26 cellular contexts compared by ENCODE assay signal in the genomic region with DNA sequence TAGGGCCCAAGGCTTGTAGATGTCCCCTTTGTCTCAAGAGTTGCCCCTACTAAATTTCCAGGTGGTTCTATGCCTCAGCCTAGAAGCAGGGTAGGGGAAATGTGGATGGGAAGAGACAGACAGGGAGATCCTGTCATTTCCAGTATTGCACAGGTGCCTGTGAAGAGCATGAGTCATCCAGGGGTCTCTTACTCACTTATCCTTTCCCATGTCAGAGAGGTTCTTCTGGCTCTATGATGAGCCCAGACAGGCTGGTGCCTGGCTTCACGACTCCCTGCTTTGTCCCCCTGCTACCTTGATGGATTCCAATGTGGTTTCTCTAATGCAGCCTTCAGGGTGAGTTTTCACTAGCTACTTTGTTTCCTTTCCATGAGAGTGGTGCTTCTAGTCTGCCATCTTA.
"Had no signal": no experiment of that assay in that cellular context is flagged by ENCODE, and none has a peak within 500 bp of the region (broad histone marks: within the 10 kb centered on the region; RNA-seq: fewer than 3 reads in every experiment).

No MANE protein-coding gene starts in this region.

- H3K4me1 Mint-ChIP-seq: endodermal cell; immature natural killer cell; mesothelial cell of epicardium; naive B cell; neural crest cell; stimulated activated naive B cell treated with anti-CD40 and anti-IgM and Interleukin-4, amounts not matched to agents 10 μg/mL and 1 μg/mL and 100 μg/mL, for 72 hours; stimulated activated naive CD8-positive, alpha-beta T cell treated with anti-CD3 and anti-CD28 coated beads, Interleukin-15, amount 100 ng/mL, for 72 hours had no signal

- H3K27me3 ChIP-seq: esophagus muscularis mucosa, neutrophil, right lobe of liver, suprapubic skin, transverse colon, vagina had no signal

- DNase-seq: effector CD8-positive, alpha-beta T cell; endodermal cell; hypothalamus; immature natural killer cell; mesenchymal stem cell; mucosa of descending colon; naive B cell; right lobe of liver; small intestine; stimulated activated CD4-positive, alpha-beta T cell treated with anti-CD3 and anti-CD28 coated beads, Interleukin-15, amount 100 ng/mL, for 24 hours; stimulated activated CD4-positive, alpha-beta T cell treated with anti-CD3 and anti-CD28 coated beads, Interleukin-2, amount 100 ng/mL, for 48 hours; stimulated activated naive B cell treated with anti-CD40 and anti-IgM and Interleukin-4, amounts not matched to agents 10 μg/mL and 1 μg/mL and 100 μg/mL, for 72 hours; stimulated activated naive CD8-positive, alpha-beta T cell treated with anti-CD3 and anti-CD28 coated beads, Interleukin-15, amount 100 ng/mL, for 72 hours; transverse colon had no signal

- H3K27me3 Mint-ChIP-seq: dendritic cell treated with granulocyte-macrophage colony-stimulating factor and Interleukin-4, amounts not matched to agents 40 ng/mL and 50 ng/mL, for 4 days; naive B cell; natural killer cell treated with Interleukin-12 subunit alpha and Interleukin-12 subunit beta and Interleukin-15 and Interleukin-18, amount 100 ng/mL, for 72 hours; progenitor cell of endocrine pancreas; stimulated activated naive B cell treated with anti-CD40 and anti-IgM and Interleukin-4, amounts not matched to agents 10 μg/mL and 1 μg/mL and 100 μg/mL, for 72 hours; stimulated activated naive CD8-positive, alpha-beta T cell treated with anti-CD3 and anti-CD28 coated beads, Interleukin-15, amount 100 ng/mL, for 72 hours had no signal

- H3K4me3 ChIP-seq: esophagus muscularis mucosa, lung, mucosa of descending colon, right lobe of liver, suprapubic skin, transverse colon, vagina had no signal

- H3K27ac Mint-ChIP-seq: dendritic cell treated with granulocyte-macrophage colony-stimulating factor and Interleukin-4, amounts not matched to agents 40 ng/mL and 50 ng/mL, for 4 days; endodermal cell; immature natural killer cell; mesothelial cell of epicardium; naive B cell; natural killer cell treated with Interleukin-12 subunit alpha and Interleukin-12 subunit beta and Interleukin-15 and Interleukin-18, amount 100 ng/mL, for 72 hours; progenitor cell of endocrine pancreas; stimulated activated naive B cell treated with anti-CD40 and anti-IgM and Interleukin-4, amounts not matched to agents 10 μg/mL and 1 μg/mL and 100 μg/mL, for 72 hours; stimulated activated naive CD8-positive, alpha-beta T cell treated with anti-CD3 and anti-CD28 coated beads, Interleukin-15, amount 100 ng/mL, for 72 hours had no signal

- H3K4me3 Mint-ChIP-seq: dendritic cell treated with granulocyte-macrophage colony-stimulating factor and Interleukin-4, amounts not matched to agents 40 ng/mL and 50 ng/mL, for 4 days; endodermal cell; immature natural killer cell; mesothelial cell of epicardium; naive B cell; natural killer cell treated with Interleukin-12 subunit alpha and Interleukin-12 subunit beta and Interleukin-15 and Interleukin-18, amount 100 ng/mL, for 72 hours; neural crest cell; stimulated activated naive B cell treated with anti-CD40 and anti-IgM and Interleukin-4, amounts not matched to agents 10 μg/mL and 1 μg/mL and 100 μg/mL, for 72 hours; stimulated activated naive CD8-positive, alpha-beta T cell treated with anti-CD3 and anti-CD28 coated beads, Interleukin-15, amount 100 ng/mL, for 72 hours had no signal

- H3K4me1 ChIP-seq: esophagus muscularis mucosa, parathyroid adenoma, right lobe of liver, suprapubic skin, transverse colon, vagina had no signal

- ATAC-seq: left lobe of liver; mucosa of descending colon; natural killer cell treated with Interleukin-12 subunit alpha and Interleukin-12 subunit beta and Interleukin-15 and Interleukin-18, amount 100 ng/mL, for 72 hours; right lobe of liver; stimulated activated naive B cell treated with anti-CD40 and anti-IgM and Interleukin-4, amounts not matched to agents 10 μg/mL and 1 μg/mL and 100 μg/mL, for 72 hours; stimulated activated naive CD8-positive, alpha-beta T cell treated with anti-CD3 and anti-CD28 coated beads, Interleukin-15, amount 100 ng/mL, for 72 hours had no signal

- H3K9me3 Mint-ChIP-seq: endodermal cell had no signal

- H3K36me3 ChIP-seq: right lobe of liver had no signal

- H3K9me3 ChIP-seq: mucosa of descending colon, neutrophil, right lobe of liver, vagina had no signal

- H3K27ac ChIP-seq: esophagus muscularis mucosa, neutrophil, parathyroid adenoma, right lobe of liver, suprapubic skin, transverse colon, vagina had no signal
